In genomic region chr6:82362868-82363267, GRCh38 we compare ENCODE assay signal across 8 cellular contexts. TPM values are rescaled to one million over a fixed set of nuclear protein-coding genes. Genes with fewer than 3 reads are reported as not detected.
DNase-seq lines count a peak whose midpoint lies in the region; ATAC-seq and TF ChIP-seq lines count a peak whose summit lies in the region.

No MANE protein-coding gene starts in this region.

- H3K27me3 ChIP-seq in left ventricle myocardium inferior (ENCODE audit: low read depth) (peaks cover 82% of the 10 kb centered on the region), lower lobe of right lung (ENCODE audit: low read depth) (peaks cover 36% of the 10 kb centered on the region), uterus (no peaks in the 10 kb centered on the region)

- H3K27me3 Mint-ChIP-seq in central memory CD8-positive, alpha-beta T cell: peaks cover 78% of the 10 kb centered on the region

- no peaks in the 10 kb centered on the region for H3K9me3 Mint-ChIP-seq in central memory CD8-positive, alpha-beta T cell

- H3K36me3 ChIP-seq in left ventricle myocardium inferior: no peaks in the 10 kb centered on the region
- no peaks in the 10 kb centered on the region for H3K36me3 ChIP-seq in lower lobe of right lung
- H3K36me3 ChIP-seq in uterus: no peaks in the 10 kb centered on the region

- H3K4me1 ChIP-seq in left ventricle myocardium inferior (peaks cover 33% of the 10 kb centered on the region), lower lobe of right lung (peaks cover 18% of the 10 kb centered on the region), uterus (peaks cover 0 to 5% of the 10 kb centered on the region in 2 donors)

- no peak overlapping the region for H3K27ac Mint-ChIP-seq in central memory CD8-positive, alpha-beta T cell (ENCODE audit: low read depth)

- intact Hi-C loops in left ventricle myocardium inferior (cut with micrococcal nuclease) (no loop called here), cardiac septum (cut with DNase I) (loop anchor here (10.0 kb wide), 1 partner anchor 692 kb away; no protein-coding TSS in a partner anchor), lower lobe of right lung (cut with DNase I) (no loop called here), uterus (cut with DNase I; ENCODE audit: low total_unique reads) (no loop called here)

- TF ChIP-seq CTCF in left ventricle myocardium inferior (IDR thresholded peaks at IDR 0.05; ENCODE audit: borderline replicate concordance) (no peak), lower lobe of right lung (IDR thresholded peaks at IDR 0.05) (no peak), uterus (IDR thresholded peaks at IDR 0.05) (no peak)

- H3K36me3 Mint-ChIP-seq in central memory CD8-positive, alpha-beta T cell (ENCODE audit: insufficient read depth): no peaks in the 10 kb centered on the region

- no peak for TF ChIP-seq POLR2A in uterus (IDR thresholded peaks at IDR 0.05)

- H3K27ac ChIP-seq in left ventricle myocardium inferior (replicated peaks) (no peak overlapping the region), lower lobe of right lung (no peak overlapping the region), uterus (peak overlapping the region; percentile 79 to 83)

- ATAC-seq in central memory CD8-positive, alpha-beta T cell (replicated peaks; ENCODE audit: extremely low read depth, poor library complexity, severe bottlenecking): no peak
- ATAC-seq in lower lobe of right lung (no peak), GM19467 (IDR thresholded peaks at IDR 0.05; ENCODE audit: unreplicated experiment) (no peak)

- peak overlapping the region; percentile 76 for H3K4me3 ChIP-seq in left ventricle myocardium inferior
- peak overlapping the region; percentile 71 for H3K4me3 ChIP-seq in lower lobe of right lung
- peak overlapping the region; percentile 64 to 66 for H3K4me3 ChIP-seq in uterus

- H3K9me3 ChIP-seq in left ventricle myocardium inferior (replicated peaks): no peaks in the 10 kb centered on the region
- H3K9me3 ChIP-seq in lower lobe of right lung: no peaks in the 10 kb centered on the region
- no peaks in the 10 kb centered on the region for H3K9me3 ChIP-seq in uterus

- peaks cover 26% of the 10 kb centered on the region for H3K4me1 Mint-ChIP-seq in central memory CD8-positive, alpha-beta T cell

- H3K4me3 Mint-ChIP-seq in central memory CD8-positive, alpha-beta T cell: peak overlapping the region; percentile 81

- no peak for DNase-seq in left ventricle myocardium inferior
- no peak for DNase-seq in cardiac septum (ENCODE audit: low spot score)
- DNase-seq in central memory CD8-positive, alpha-beta T cell (ENCODE audit: low spot score in 2 of 2): no peak
- no peak for DNase-seq in lower lobe of right lung
- peak; percentile 40 to 49 for DNase-seq in uterus
- DNase-seq in kidney tubule cell (ENCODE audit: low spot score): no peak
- no peak for DNase-seq in stimulated activated CD4-positive, alpha-beta T cell treated with anti-CD3 and anti-CD28 coated beads, Interleukin-4, amount 100 ng/mL, for 24 hours

RNA-seq across cellular contexts. Expression of gene TPBG, which starts 0.7 kb away (rescaled TPM):
- total RNA-seq in left ventricle myocardium inferior (2.6 TPM), cardiac septum (4.9 TPM), lower lobe of right lung (10.8 TPM), uterus (10 to 100 TPM; 11.5 to 37.5 (median 29.6) TPM)

Comparison
In these comparisons a context has a peak if more than half of its experiments do, and no peak if none do; other contexts are left out.
1. DNase-seq: peak in uterus (2 of 2); none in left ventricle myocardium inferior (single experiment), cardiac septum (single experiment), central memory CD8-positive, alpha-beta T cell (0 of 2), lower lobe of right lung (single experiment), kidney tubule cell (single experiment) and stimulated activated CD4-positive, alpha-beta T cell treated with anti-CD3 and anti-CD28 coated beads, Interleukin-4, amount 100 ng/mL, for 24 hours (single experiment).
2. H3K27ac ChIP-seq: peak in uterus (2 of 2); none in left ventricle myocardium inferior (single experiment) and lower lobe of right lung (single experiment).
3. Peak in every context shown above with its lines, with median percentiles within 50 percentile points of each other: H3K4me3 ChIP-seq.